10 cellular contexts compared by ENCODE assay signal in genomic region chr2:88601302-88601701, GRCh38. TPM values are rescaled to one million over a fixed set of nuclear protein-coding genes. Genes with fewer than 3 reads are reported as not detected.
DNase-seq lines count a peak whose midpoint lies in the region; TF ChIP-seq lines count a peak whose summit lies in the region.
"Had no signal": no experiment of that assay in that cellular context is flagged by ENCODE, and none has a peak within 500 bp of the region (broad histone marks: within the 10 kb centered on the region; RNA-seq: fewer than 3 reads in every experiment).

No MANE protein-coding gene starts in this region.

- intact Hi-C loops in CD4-positive, alpha-beta memory T cell (cut with micrococcal nuclease): no loop called here
- intact Hi-C loops in activated CD4-positive, alpha-beta memory T cell treated with anti-CD3 and anti-CD28 coated beads for 36 hours (cut with micrococcal nuclease): no loop called here

- TF ChIP-seq CTCF in choroid plexus epithelial cell (conservative IDR thresholded peaks at IDR 0.05; ENCODE audit: low read depth, low read length): no peak
- TF ChIP-seq CTCF in mesothelial cell of epicardium (IDR thresholded peaks at IDR 0.05; ENCODE audit: unreplicated experiment): no peak

- no peaks in the 10 kb centered on the region for H3K9me3 ChIP-seq in CD4-positive, alpha-beta memory T cell (ENCODE audit: control insufficient read depth in 1 of 2, low read length in 2 of 2)

- no peaks in the 10 kb centered on the region for H3K27me3 ChIP-seq in CD4-positive, alpha-beta memory T cell (ENCODE audit: insufficient read depth, low read length)

- no peak overlapping the region for H3K27ac ChIP-seq in CD4-positive, alpha-beta memory T cell (ENCODE audit: low read depth, low read length)
- no peak overlapping the region for H3K27ac ChIP-seq in substantia nigra (ENCODE audit: low read depth, low read length, poor library complexity, severe bottlenecking)

- no peak for DNase-seq in CD4-positive, alpha-beta memory T cell
- DNase-seq in NCI-H524 (lab: John Stamatoyannopoulos, UW): peak; percentile 48 to 74
- DNase-seq in choroid plexus epithelial cell (ENCODE audit: low read depth): peak; percentile 63
- DNase-seq in mesothelial cell of epicardium (ENCODE audit: low spot score in 2 of 2, unreplicated experiment in 2 of 2): no peak
- no peak for DNase-seq in immature natural killer cell
- DNase-seq in effector CD4-positive, alpha-beta T cell: no peak
- DNase-seq in substantia nigra (lab: John Stamatoyannopoulos, UW): no peak
- no peak for DNase-seq in activated CD4-positive, alpha-beta memory T cell treated with anti-CD3 and anti-CD28 coated beads for 36 hours
- DNase-seq: NCI-H187, SHP77 had no signal

- POLR2A ChIA-PET in CD4-positive, alpha-beta memory T cell (lab: Charles Lee; ENCODE audit: partially characterized antibody): no interaction called here
- POLR2A ChIA-PET in activated CD4-positive, alpha-beta memory T cell treated with anti-CD3 and anti-CD28 coated beads for 36 hours (lab: Charles Lee): no interaction called here

- peaks cover 25 to 44% (median 36%) of the 10 kb centered on the region in 4 donors for H3K4me1 Mint-ChIP-seq in CD4-positive, alpha-beta memory T cell
- H3K4me1 Mint-ChIP-seq in mesothelial cell of epicardium (peaks cover 38% of the 10 kb centered on the region), immature natural killer cell (peaks cover 26 to 68% of the 10 kb centered on the region in 2 donors)
- H3K4me1 Mint-ChIP-seq in activated CD4-positive, alpha-beta memory T cell treated with anti-CD3 and anti-CD28 coated beads for 36 hours (ENCODE audit: low read depth): peaks cover 34% of the 10 kb centered on the region

- no peaks in the 10 kb centered on the region for H3K9me3 Mint-ChIP-seq in CD4-positive, alpha-beta memory T cell
- H3K9me3 Mint-ChIP-seq in mesothelial cell of epicardium (no peaks in the 10 kb centered on the region), immature natural killer cell (no peaks in the 10 kb centered on the region)
- H3K9me3 Mint-ChIP-seq in activated CD4-positive, alpha-beta memory T cell treated with anti-CD3 and anti-CD28 coated beads for 36 hours: no peaks in the 10 kb centered on the region

- H3K27ac Mint-ChIP-seq in CD4-positive, alpha-beta memory T cell: peak overlapping the region in 5 of 7 donors; percentile 4 to 90 (median 36)
- H3K27ac Mint-ChIP-seq in mesothelial cell of epicardium (peak overlapping the region; percentile 84), immature natural killer cell (no peak overlapping the region)
- H3K27ac Mint-ChIP-seq in activated CD4-positive, alpha-beta memory T cell treated with anti-CD3 and anti-CD28 coated beads for 36 hours: no peak overlapping the region

- no peaks in the 10 kb centered on the region for H3K27me3 Mint-ChIP-seq in CD4-positive, alpha-beta memory T cell
- H3K27me3 Mint-ChIP-seq in mesothelial cell of epicardium (ENCODE audit: low read depth) (no peaks in the 10 kb centered on the region), immature natural killer cell (ENCODE audit: low read depth in 3 of 3) (peaks cover 0 to 4% (median 0%) of the 10 kb centered on the region in 3 donors)
- H3K27me3 Mint-ChIP-seq in activated CD4-positive, alpha-beta memory T cell treated with anti-CD3 and anti-CD28 coated beads for 36 hours: no peaks in the 10 kb centered on the region

- peaks cover 16% of the 10 kb centered on the region for H3K4me1 ChIP-seq in CD4-positive, alpha-beta memory T cell (ENCODE audit: insufficient read depth, low read length)

- CTCF ChIA-PET in CD4-positive, alpha-beta memory T cell (lab: Charles Lee; ENCODE audit: partially characterized antibody): no interaction called here
- CTCF ChIA-PET in activated CD4-positive, alpha-beta memory T cell treated with anti-CD3 and anti-CD28 coated beads for 36 hours (lab: Charles Lee): no interaction called here

- no peak overlapping the region for H3K4me3 Mint-ChIP-seq in CD4-positive, alpha-beta memory T cell
- no peak overlapping the region for H3K4me3 Mint-ChIP-seq in mesothelial cell of epicardium
- H3K4me3 Mint-ChIP-seq in immature natural killer cell: no peak overlapping the region
- no peak overlapping the region for H3K4me3 Mint-ChIP-seq in activated CD4-positive, alpha-beta memory T cell treated with anti-CD3 and anti-CD28 coated beads for 36 hours

- H3K4me3 ChIP-seq in CD4-positive, alpha-beta memory T cell (ENCODE audit: low read length in 2 of 2): no peak overlapping the region
- no peak overlapping the region for H3K4me3 ChIP-seq in choroid plexus epithelial cell (ENCODE audit: low read depth, low read length)

- H3K36me3 Mint-ChIP-seq in CD4-positive, alpha-beta memory T cell: no peaks in the 10 kb centered on the region
- H3K36me3 Mint-ChIP-seq in mesothelial cell of epicardium (no peaks in the 10 kb centered on the region), immature natural killer cell (no peaks in the 10 kb centered on the region)
- H3K36me3 Mint-ChIP-seq in activated CD4-positive, alpha-beta memory T cell treated with anti-CD3 and anti-CD28 coated beads for 36 hours: peaks cover 2% of the 10 kb centered on the region

- H3K36me3 ChIP-seq in CD4-positive, alpha-beta memory T cell (ENCODE audit: insufficient read depth, low read length): no peaks in the 10 kb centered on the region

RNA-seq across cellular contexts. Expression of gene EIF2AK3, which starts 26.0 kb away (rescaled TPM):
- 10 to 100 TPM; 30.9 to 31.0 TPM for total RNA-seq in CD4-positive, alpha-beta memory T cell
- 10 to 100 TPM in 1 of 2 donors, 1 to 10 TPM in 1; 1.3 to 10.1 TPM for polyA plus RNA-seq in CD4-positive, alpha-beta memory T cell
- total RNA-seq in mesothelial cell of epicardium: 23.9 to 24.7 TPM (median 24.3 TPM) in 3 replicates
- 10 to 100 TPM in 1 of 3 donors, 1 to 10 TPM in 2; 3.5 to 14.2 (median 4.4) TPM for polyA plus RNA-seq in immature natural killer cell
- total RNA-seq in activated CD4-positive, alpha-beta memory T cell treated with anti-CD3 and anti-CD28 coated beads for 36 hours: 10 to 100 TPM; 14.2 to 15.5 TPM

Comparison
In these comparisons a context has a peak if more than half of its experiments do, and no peak if none do; other contexts are left out.
1. DNase-seq: peak in NCI-H524 (2 of 2) and choroid plexus epithelial cell (single experiment); none in CD4-positive, alpha-beta memory T cell (0 of 5), mesothelial cell of epicardium (0 of 2), immature natural killer cell (0 of 3), effector CD4-positive, alpha-beta T cell (single experiment), substantia nigra (0 of 49) and activated CD4-positive, alpha-beta memory T cell treated with anti-CD3 and anti-CD28 coated beads for 36 hours (single experiment).
2. H3K27ac Mint-ChIP-seq: peak in CD4-positive, alpha-beta memory T cell (5 of 7) and mesothelial cell of epicardium (single experiment); none in immature natural killer cell (0 of 6) and activated CD4-positive, alpha-beta memory T cell treated with anti-CD3 and anti-CD28 coated beads for 36 hours (single experiment).